8 cellular contexts compared by ENCODE assay signal in the genomic region with DNA sequence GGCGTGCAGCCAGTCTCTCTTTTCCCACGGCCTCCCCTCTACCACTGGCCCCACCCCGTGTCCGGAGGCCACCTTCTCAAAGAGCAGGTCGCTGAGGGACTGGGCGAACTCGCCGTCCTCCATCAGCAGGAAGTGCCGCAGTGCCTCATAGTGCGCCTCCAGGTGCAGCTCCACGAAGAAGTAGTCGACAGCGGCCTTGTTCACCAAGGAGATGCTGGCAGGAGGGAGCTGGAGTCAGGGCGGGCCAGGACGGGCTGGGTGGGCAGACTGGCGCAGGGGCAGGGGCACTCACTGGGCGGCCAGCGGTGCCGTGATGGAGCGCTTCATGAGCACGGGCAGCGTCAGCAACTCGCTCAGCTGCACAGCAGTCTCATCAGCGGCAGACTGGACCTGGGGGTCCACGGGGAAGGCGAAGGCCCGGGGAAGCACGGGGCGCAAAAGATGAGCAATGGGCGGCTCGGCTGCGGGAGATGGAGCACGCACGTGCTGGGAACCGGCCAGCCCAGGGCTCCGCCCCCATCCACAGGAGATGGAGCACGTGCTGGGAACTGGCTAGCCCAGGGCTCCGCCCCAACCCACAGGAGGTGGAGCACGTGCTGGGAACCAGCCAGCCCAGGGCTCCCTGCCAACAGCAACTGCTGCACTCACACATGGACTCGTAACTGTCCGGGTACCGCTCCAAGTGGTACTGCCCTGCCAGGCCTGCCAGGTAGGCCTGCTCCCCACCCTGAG. TPM values are rescaled to one million over a fixed set of nuclear protein-coding genes. Genes with fewer than 3 reads are reported as not detected.
DNase-seq lines count a peak whose midpoint lies in the region; ATAC-seq, FAIRE-seq and TF ChIP-seq lines count a peak whose summit lies in the region.

No MANE protein-coding gene starts in this region.

- peak; percentile 47 for DNase-seq in H4 (ENCODE audit: low spot score)
- peak; percentile 82 for DNase-seq in NCI-H345 (lab: John Stamatoyannopoulos, UW)
- DNase-seq in endothelial cell of umbilical vein (ENCODE audit: low read depth, low spot score) = peak; percentile 78
- DNase-seq in neuronal stem cell (ENCODE audit: low spot score) = no peak
- DNase-seq in activated CD8-positive, alpha-beta T cell treated with anti-CD3 and anti-CD28 coated beads for 36 hours = no peak

- H3K9me1 ChIP-seq in endothelial cell of umbilical vein (replicated peaks; ENCODE audit: control insufficient read depth, extremely low read depth, insufficient read depth, low read length) = no peaks in the 10 kb centered on the region

- H4K20me1 ChIP-seq in endothelial cell of umbilical vein (replicated peaks; ENCODE audit: control insufficient read depth, extremely low read depth, insufficient read depth, low read length) = no peaks in the 10 kb centered on the region

- H3K9me3 ChIP-seq in endothelial cell of umbilical vein (replicated peaks; ENCODE audit: control insufficient read depth, insufficient read depth, low read length) (no peaks in the 10 kb centered on the region), neuronal stem cell (replicated peaks in 1 of 2; ENCODE audit: control insufficient read depth in 2 of 2, insufficient read depth in 1 of 2, low read depth in 1 of 2, low read length in 2 of 2) (no peaks in the 10 kb centered on the region)

- dilution Hi-C loops in endothelial cell of umbilical vein (cut with MboI; ENCODE audit: extremely low pct_ligation_motif_present, low sequenced_read_pairs) = no loop called here

- H2BK12ac ChIP-seq in neuronal stem cell (ENCODE audit: low read length) = no peak overlapping the region

- no peak overlapping the region for H3K14ac ChIP-seq in neuronal stem cell (ENCODE audit: low read length)

- POLR2A ChIA-PET in endothelial cell of umbilical vein (lab: Charles Lee) = no interaction called here
- POLR2A ChIA-PET in activated CD8-positive, alpha-beta T cell treated with anti-CD3 and anti-CD28 coated beads for 36 hours (lab: Charles Lee) = interaction anchor here (1.5 kb wide), 1 partner anchor 18 kb away, joined by 5 read pairs; the partner anchor contains the start of gene SELENOO

- H3K36me3 ChIP-seq in endothelial cell of umbilical vein (ENCODE audit: control insufficient read depth in 2 of 2, extremely low read depth in 1 of 2, insufficient read depth in 2 of 2, low read length in 2 of 2) = peaks cover 23 to 67% of the 10 kb centered on the region in 2 experiments
- peaks cover 69 to 89% of the 10 kb centered on the region in 2 donors for H3K36me3 ChIP-seq in neuronal stem cell (replicated peaks in 1 of 2; ENCODE audit: control insufficient read depth in 2 of 2, insufficient read depth in 2 of 2, low read length in 2 of 2)

- no peak overlapping the region for H4K91ac ChIP-seq in neuronal stem cell (ENCODE audit: low read depth, low read length, poor library complexity)

- H3K4me3 ChIP-seq in endothelial cell of umbilical vein (replicated peaks in 1 of 3; ENCODE audit: insufficient read depth in 1 of 3, low read depth in 1 of 3, low read length in 3 of 3) = no peak overlapping the region
- no peak overlapping the region for H3K4me3 ChIP-seq in neuronal stem cell (ENCODE audit: low read length in 2 of 2)

- H2AK5ac ChIP-seq in neuronal stem cell (ENCODE audit: low read depth, low read length) = no peak overlapping the region

- TF ChIP-seq POLR2A in endothelial cell of umbilical vein (IDR thresholded peaks at IDR 0.05; ENCODE audit: low read depth, low read length) = no peak

- H2BK15ac ChIP-seq in neuronal stem cell (ENCODE audit: low read length) = no peak overlapping the region

- peaks cover 36% of the 10 kb centered on the region for H3K36me3 Mint-ChIP-seq in activated CD8-positive, alpha-beta T cell treated with anti-CD3 and anti-CD28 coated beads for 36 hours (ENCODE audit: low read depth)

- H3K4ac ChIP-seq in neuronal stem cell (ENCODE audit: low read length) = no peak overlapping the region

- H3K4me1 ChIP-seq in endothelial cell of umbilical vein (ENCODE audit: control insufficient read depth, extremely low read depth, insufficient read depth, low read length) = no peaks in the 10 kb centered on the region
- H3K4me1 ChIP-seq in neuronal stem cell (ENCODE audit: control insufficient read depth in 2 of 2, insufficient read depth in 1 of 2, low read depth in 1 of 2, low read length in 2 of 2) = no peaks in the 10 kb centered on the region

- TF ChIP-seq CTCF in endothelial cell of umbilical vein (IDR thresholded peaks at IDR 0.05; ENCODE audit: extremely low read depth in 1 of 2, insufficient read depth in 1 of 2, low read depth in 1 of 2, low read length in 2 of 2) = no peak
- TF ChIP-seq CTCF in activated CD8-positive, alpha-beta T cell treated with anti-CD3 and anti-CD28 coated beads for 36 hours (IDR thresholded peaks at IDR 0.05) = no peak

- intact Hi-C loops in endothelial cell of umbilical vein (cut with micrococcal nuclease) = no loop called here
- intact Hi-C loops in activated CD8-positive, alpha-beta T cell treated with anti-CD3 and anti-CD28 coated beads for 36 hours (cut with micrococcal nuclease) = no loop called here

- H3K27ac ChIP-seq in endothelial cell of umbilical vein (ENCODE audit: insufficient read depth, low read depth, low read length) (no peak overlapping the region), neuronal stem cell (replicated peaks; ENCODE audit: low read length) (no peak overlapping the region)

- CTCF ChIA-PET in endothelial cell of umbilical vein (lab: Charles Lee) = no interaction called here
- CTCF ChIA-PET in activated CD8-positive, alpha-beta T cell treated with anti-CD3 and anti-CD28 coated beads for 36 hours (lab: Charles Lee) = no interaction called here

- no peak overlapping the region for H3K9ac ChIP-seq in endothelial cell of umbilical vein (replicated peaks; ENCODE audit: extremely low read depth, insufficient read depth, low read length)
- H3K9ac ChIP-seq in neuronal stem cell (ENCODE audit: low read depth, low read length, poor library complexity) = no peak overlapping the region

- H2BK5ac ChIP-seq in neuronal stem cell (ENCODE audit: low read length) = no peak overlapping the region

- H3K27me3 Mint-ChIP-seq in activated CD8-positive, alpha-beta T cell treated with anti-CD3 and anti-CD28 coated beads for 36 hours = no peaks in the 10 kb centered on the region

- peaks cover 11% of the 10 kb centered on the region for H3K79me1 ChIP-seq in neuronal stem cell (ENCODE audit: low read depth, low read length)

- no peak overlapping the region for H3K18ac ChIP-seq in neuronal stem cell (ENCODE audit: low read length)

- FAIRE-seq in endothelial cell of umbilical vein (lab: Jason Lieb, UNC) = peak; percentile 62

- no TSS peak for BruUV-seq in endothelial cell of umbilical vein (replicated peaks; lab: Mats Ljungman, UMichigan)

- no peaks in the 10 kb centered on the region for H3K4me1 Mint-ChIP-seq in activated CD8-positive, alpha-beta T cell treated with anti-CD3 and anti-CD28 coated beads for 36 hours (ENCODE audit: low read depth)

- no CpG with 5 or more reads among the region's 42 CpGs for WGBS in neuronal stem cell (ENCODE audit: extremely low coverage in 2 of 2, insufficient read length in 2 of 2, insufficient replicate concordance in 1 of 2), 2 donors

- H2BK120ac ChIP-seq in neuronal stem cell (ENCODE audit: low read depth, low read length) = no peak overlapping the region

- H3K9me3 Mint-ChIP-seq in activated CD8-positive, alpha-beta T cell treated with anti-CD3 and anti-CD28 coated beads for 36 hours = no peaks in the 10 kb centered on the region

- H3K27me3 ChIP-seq in endothelial cell of umbilical vein (ENCODE audit: control insufficient read depth in 2 of 2, insufficient read depth in 2 of 2, low read length in 2 of 2) (no peaks in the 10 kb centered on the region), neuronal stem cell (ENCODE audit: control insufficient read depth in 3 of 3, insufficient read depth in 3 of 3, low read depth in 1 of 3, low read length in 3 of 3) (no peaks in the 10 kb centered on the region)

- ATAC-seq in HG02938 (IDR thresholded peaks at IDR 0.05; ENCODE audit: unreplicated experiment) = no peak
- ATAC-seq in activated CD8-positive, alpha-beta T cell treated with anti-CD3 and anti-CD28 coated beads for 36 hours = no peak
- ATAC-seq in HG03196 (IDR thresholded peaks at IDR 0.05; ENCODE audit: unreplicated experiment) = no peak
- ATAC-seq in GM21390 (IDR thresholded peaks at IDR 0.05; ENCODE audit: unreplicated experiment) = no peak

- peaks cover 7% of the 10 kb centered on the region for H3K79me2 ChIP-seq in endothelial cell of umbilical vein (ENCODE audit: control insufficient read depth, insufficient read depth, low read length)

- no peak overlapping the region for H4K8ac ChIP-seq in neuronal stem cell (ENCODE audit: low read depth, low read length)

- H3K27ac Mint-ChIP-seq in activated CD8-positive, alpha-beta T cell treated with anti-CD3 and anti-CD28 coated beads for 36 hours = no peak overlapping the region

- H2AFZ ChIP-seq in endothelial cell of umbilical vein (ENCODE audit: low read depth, low read length) (no peak overlapping the region), neuronal stem cell (ENCODE audit: low read length) (no peak overlapping the region)

- no peak overlapping the region for H3K4me3 Mint-ChIP-seq in activated CD8-positive, alpha-beta T cell treated with anti-CD3 and anti-CD28 coated beads for 36 hours

- H3K4me2 ChIP-seq in endothelial cell of umbilical vein (ENCODE audit: insufficient read depth, low read length) (no peak overlapping the region), neuronal stem cell (ENCODE audit: insufficient read depth, low read length, poor library complexity, severe bottlenecking) (no peak overlapping the region)

- H3K23ac ChIP-seq in neuronal stem cell (ENCODE audit: low read depth, low read length, poor library complexity) = peak overlapping the region; percentile 81

RNA-seq across cellular contexts. Expression of gene SELENOO, which starts 18.4 kb away (rescaled TPM):
- 13.4 and 19.6 TPM in 2 replicates for total RNA-seq in H4 (2014; rRNA removed; shearing (Covaris generic))
- total RNA-seq in endothelial cell of umbilical vein = 24.1 and 28.0 TPM in 2 replicates
- 37.5 and 45.8 TPM in 2 replicates for polyA plus RNA-seq in endothelial cell of umbilical vein
- 17.7 and 23.1 TPM in 2 replicates for polyA plus RNA-seq in endothelial cell of umbilical vein (2011; cell fraction: cytosol; rRNA removed)
- 82.2 and 94.2 TPM in 2 replicates for polyA plus RNA-seq in endothelial cell of umbilical vein (2011; cell fraction: nucleus; rRNA removed)
- 13.8 and 16.8 TPM in 2 replicates for polyA plus RNA-seq in endothelial cell of umbilical vein (2012)
- 11.1 and 16.1 TPM in 2 replicates for polyA minus RNA-seq in endothelial cell of umbilical vein
- polyA minus RNA-seq in endothelial cell of umbilical vein (2011; cell fraction: cytosol; rRNA and poly(A)+ RNA removed) = 9.7 TPM
- 11.9 and 16.8 TPM in 2 replicates for polyA minus RNA-seq in endothelial cell of umbilical vein (2011; cell fraction: nucleus; rRNA and poly(A)+ RNA removed)
- polyA plus RNA-seq in neuronal stem cell (2013, experiment 1 of 2) = 11.5 TPM
- 11.4 TPM for polyA plus RNA-seq in neuronal stem cell (2013, experiment 2 of 2)
- 10 to 100 TPM; 24.0 to 25.5 TPM for total RNA-seq in activated CD8-positive, alpha-beta T cell treated with anti-CD3 and anti-CD28 coated beads for 36 hours

RNA-seq across cellular contexts. Expression of gene TUBGCP6, which starts 25.7 kb away (rescaled TPM):
- 4.9 and 5.0 TPM in 2 replicates for total RNA-seq in H4 (2014; rRNA removed; shearing (Covaris generic))
- total RNA-seq in endothelial cell of umbilical vein = 41.5 and 45.3 TPM in 2 replicates
- polyA plus RNA-seq in endothelial cell of umbilical vein = 33.1 and 42.7 TPM in 2 replicates
- 7.6 and 13.4 TPM in 2 replicates for polyA plus RNA-seq in endothelial cell of umbilical vein (2011; cell fraction: cytosol; rRNA removed)
- polyA plus RNA-seq in endothelial cell of umbilical vein (2011; cell fraction: nucleus; rRNA removed) = 261 and 282 TPM in 2 replicates
- 19.7 and 24.2 TPM in 2 replicates for polyA plus RNA-seq in endothelial cell of umbilical vein (2012)
- polyA minus RNA-seq in endothelial cell of umbilical vein = 23.3 and 25.1 TPM in 2 replicates
- polyA minus RNA-seq in endothelial cell of umbilical vein (2011; cell fraction: cytosol; rRNA and poly(A)+ RNA removed) = 5.6 TPM
- 38.8 and 57.6 TPM in 2 replicates for polyA minus RNA-seq in endothelial cell of umbilical vein (2011; cell fraction: nucleus; rRNA and poly(A)+ RNA removed)
- 12.1 TPM for polyA plus RNA-seq in neuronal stem cell (2013, experiment 1 of 2)
- polyA plus RNA-seq in neuronal stem cell (2013, experiment 2 of 2) = 12.1 TPM
- total RNA-seq in activated CD8-positive, alpha-beta T cell treated with anti-CD3 and anti-CD28 coated beads for 36 hours = 10 to 100 TPM; 44.8 to 47.2 TPM

RNA-seq across cellular contexts. Expression of gene HDAC10, which starts 31.9 kb away (rescaled TPM):
- 5.1 and 5.9 TPM in 2 replicates for total RNA-seq in H4 (2014; rRNA removed; shearing (Covaris generic))
- 42.4 and 47.0 TPM in 2 replicates for total RNA-seq in endothelial cell of umbilical vein
- polyA plus RNA-seq in endothelial cell of umbilical vein = 32.6 and 38.3 TPM in 2 replicates
- polyA plus RNA-seq in endothelial cell of umbilical vein (2011; cell fraction: cytosol; rRNA removed) = 5.5 and 8.8 TPM in 2 replicates
- polyA plus RNA-seq in endothelial cell of umbilical vein (2011; cell fraction: nucleus; rRNA removed) = 193 and 224 TPM in 2 replicates
- polyA plus RNA-seq in endothelial cell of umbilical vein (2012) = 22.9 and 34.1 TPM in 2 replicates
- 15.7 and 19.6 TPM in 2 replicates for polyA minus RNA-seq in endothelial cell of umbilical vein
- 5.1 TPM for polyA minus RNA-seq in endothelial cell of umbilical vein (2011; cell fraction: cytosol; rRNA and poly(A)+ RNA removed)
- polyA minus RNA-seq in endothelial cell of umbilical vein (2011; cell fraction: nucleus; rRNA and poly(A)+ RNA removed) = 30.4 and 61.3 TPM in 2 replicates
- polyA plus RNA-seq in neuronal stem cell (2013, experiment 1 of 2) = 20.1 TPM
- polyA plus RNA-seq in neuronal stem cell (2013, experiment 2 of 2) = 18.8 TPM
- 10 to 100 TPM; 43.0 to 44.3 TPM for total RNA-seq in activated CD8-positive, alpha-beta T cell treated with anti-CD3 and anti-CD28 coated beads for 36 hours

RNA-seq across cellular contexts. Expression of gene TRABD, which starts 33.4 kb away (rescaled TPM):
- 13.7 and 17.2 TPM in 2 replicates for total RNA-seq in H4 (2014; rRNA removed; shearing (Covaris generic))
- total RNA-seq in endothelial cell of umbilical vein = 46.8 and 48.9 TPM in 2 replicates
- polyA plus RNA-seq in endothelial cell of umbilical vein = 48.4 and 58.2 TPM in 2 replicates
- 30.5 and 40.0 TPM in 2 replicates for polyA plus RNA-seq in endothelial cell of umbilical vein (2011; cell fraction: cytosol; rRNA removed)
- 153 and 173 TPM in 2 replicates for polyA plus RNA-seq in endothelial cell of umbilical vein (2011; cell fraction: nucleus; rRNA removed)
- 33.6 and 37.7 TPM in 2 replicates for polyA plus RNA-seq in endothelial cell of umbilical vein (2012)
- 18.8 and 26.1 TPM in 2 replicates for polyA minus RNA-seq in endothelial cell of umbilical vein
- polyA minus RNA-seq in endothelial cell of umbilical vein (2011; cell fraction: cytosol; rRNA and poly(A)+ RNA removed) = 23.2 TPM
- 18.4 and 27.3 TPM in 2 replicates for polyA minus RNA-seq in endothelial cell of umbilical vein (2011; cell fraction: nucleus; rRNA and poly(A)+ RNA removed)
- polyA plus RNA-seq in neuronal stem cell (2013, experiment 1 of 2) = 34.5 TPM
- 33.8 TPM for polyA plus RNA-seq in neuronal stem cell (2013, experiment 2 of 2)
- 100 to 1,000 TPM; 110 to 114 TPM for total RNA-seq in activated CD8-positive, alpha-beta T cell treated with anti-CD3 and anti-CD28 coated beads for 36 hours

RNA-seq across cellular contexts. Expression of gene MAPK12, which starts 42.3 kb away (rescaled TPM):
- 33.3 and 37.8 TPM in 2 replicates for total RNA-seq in H4 (2014; rRNA removed; shearing (Covaris generic))
- 67.9 and 72.3 TPM in 2 replicates for total RNA-seq in endothelial cell of umbilical vein
- 86.8 and 90.2 TPM in 2 replicates for polyA plus RNA-seq in endothelial cell of umbilical vein
- 50.3 and 67.5 TPM in 2 replicates for polyA plus RNA-seq in endothelial cell of umbilical vein (2011; cell fraction: cytosol; rRNA removed)
- 241 and 284 TPM in 2 replicates for polyA plus RNA-seq in endothelial cell of umbilical vein (2011; cell fraction: nucleus; rRNA removed)
- polyA plus RNA-seq in endothelial cell of umbilical vein (2012) = 46.0 and 62.2 TPM in 2 replicates
- polyA minus RNA-seq in endothelial cell of umbilical vein = 51.9 and 76.1 TPM in 2 replicates
- 9.8 TPM for polyA minus RNA-seq in endothelial cell of umbilical vein (2011; cell fraction: cytosol; rRNA and poly(A)+ RNA removed)
- polyA minus RNA-seq in endothelial cell of umbilical vein (2011; cell fraction: nucleus; rRNA and poly(A)+ RNA removed) = 48.7 and 88.7 TPM in 2 replicates
- polyA plus RNA-seq in neuronal stem cell (2013, experiment 1 of 2) = 28.8 TPM
- polyA plus RNA-seq in neuronal stem cell (2013, experiment 2 of 2) = 28.1 TPM
- total RNA-seq in activated CD8-positive, alpha-beta T cell treated with anti-CD3 and anti-CD28 coated beads for 36 hours = 1 to 10 TPM; 7.9 to 9.2 TPM

Comparison
In these comparisons a context has a peak if more than half of its experiments do, and no peak if none do; other contexts are left out.
1. DNase-seq: peak in H4 (single experiment), NCI-H345 (single experiment) and endothelial cell of umbilical vein (single experiment); none in neuronal stem cell (single experiment) and activated CD8-positive, alpha-beta T cell treated with anti-CD3 and anti-CD28 coated beads for 36 hours (single experiment).